14 cellular contexts compared by ENCODE assay signal in genomic region chr21:28439246-28439645, GRCh38.
DNase-seq lines count a peak whose midpoint lies in the region; ATAC-seq and TF ChIP-seq lines count a peak whose summit lies in the region.
"Had no signal": no experiment of that assay in that cellular context is flagged by ENCODE, and none has a peak within 500 bp of the region (broad histone marks: within the 10 kb centered on the region; RNA-seq: fewer than 3 reads in every experiment).

No MANE protein-coding gene starts in this region.

- H3K9me3 ChIP-seq in gastrocnemius medialis, result no peaks in the 10 kb centered on the region
- H3K9me3 ChIP-seq: BE2C had no signal

- H3K4me3 ChIP-seq in fibroblast of villous mesenchyme (ENCODE audit: low read depth, low read length), result no peak overlapping the region
- no peak overlapping the region for H3K4me3 ChIP-seq in gastrocnemius medialis

- no peak for TF ChIP-seq CTCF in VCaP (conservative IDR thresholded peaks at IDR 0.05)
- no peak for TF ChIP-seq CTCF in fibroblast of villous mesenchyme (IDR thresholded peaks at IDR 0.05; ENCODE audit: insufficient read depth, low read depth, low read length)
- no peak for TF ChIP-seq CTCF in gastrocnemius medialis (IDR thresholded peaks at IDR 0.05 in 4 of 5, conservative IDR thresholded peaks at IDR 0.05 in 1 of 5)

- in situ Hi-C loops in gastrocnemius medialis (cut with MboI; ENCODE audit: low sequenced_read_pairs in 4 of 4), result no loop called here

- no peak for ATAC-seq in gastrocnemius medialis

- no peaks in the 10 kb centered on the region for H3K36me3 ChIP-seq in gastrocnemius medialis
- H3K36me3 ChIP-seq: BE2C had no signal

- no peaks in the 10 kb centered on the region for H3K27me3 ChIP-seq in gastrocnemius medialis
- H3K27me3 ChIP-seq: BE2C had no signal

- DNase-seq in fibroblast of villous mesenchyme (ENCODE audit: low read depth), result peak; percentile 51
- no peak for DNase-seq in gastrocnemius medialis
- DNase-seq in NCI-H510A (lab: John Stamatoyannopoulos, UW), result no peak
- DNase-seq in H4 (ENCODE audit: low spot score), result no peak
- no peak for DNase-seq in activated CD8-positive, alpha-beta memory T cell treated with anti-CD3 and anti-CD28 coated beads for 24 hours
- DNase-seq in SKM-1 (lab: John Stamatoyannopoulos, UW; ENCODE audit: unreplicated experiment), result no peak
- DNase-seq: BE2C; CD4-positive, alpha-beta T cell; H9; NCI-H187; NCI-H345; NCI-H69; Right ventricle myocardium superior had no signal

- no peaks in the 10 kb centered on the region for H3K4me1 ChIP-seq in gastrocnemius medialis

- TF ChIP-seq POLR2A in gastrocnemius medialis (IDR thresholded peaks at IDR 0.05), result no peak

- H3K27ac ChIP-seq in VCaP (peak overlapping the region; percentile 89), gastrocnemius medialis (peak overlapping the region in 3 of 4 donors; percentile 5 to 49 (median 24))

- intact Hi-C loops in gastrocnemius medialis (cut with DNase I; ENCODE audit: low total_unique reads), result no loop called here
